ENCODE assay signal across 13 cellular contexts in genomic region chr3:143784446-143784845, GRCh38.
DNase-seq lines count a peak whose midpoint lies in the region; ATAC-seq and TF ChIP-seq lines count a peak whose summit lies in the region.
"Had no signal": no experiment of that assay in that cellular context is flagged by ENCODE, and none has a peak within 500 bp of the region (broad histone marks: within the 10 kb centered on the region; RNA-seq: fewer than 3 reads in every experiment).

No MANE protein-coding gene starts in this region.

- H3K27ac ChIP-seq in mesendoderm (ENCODE audit: low read depth, low read length): no peak overlapping the region

- H3K79me2 ChIP-seq in mesendoderm (ENCODE audit: control insufficient read depth, insufficient read depth, low read length): no peaks in the 10 kb centered on the region

- H3K4me1 ChIP-seq in mesendoderm (ENCODE audit: control insufficient read depth, low read depth, low read length): peaks cover 5% of the 10 kb centered on the region

- H2BK5ac ChIP-seq in mesendoderm (ENCODE audit: low read length): no peak overlapping the region

- H3K27me3 ChIP-seq in mesendoderm (ENCODE audit: insufficient read depth, low read length, poor library complexity): no peaks in the 10 kb centered on the region

- no peak overlapping the region for H3K4me2 ChIP-seq in mesendoderm (ENCODE audit: low read length)

- whole genome bisulfite sequencing in mesendoderm (ENCODE audit: extremely low coverage, insufficient coverage, low lambda C conversion rate): no CpG with 5 or more reads among the region's 1 CpG

- H3K4me3 ChIP-seq in AG09309 (ENCODE audit: control insufficient read depth, low read depth, low read length) (no peak overlapping the region), mesendoderm (ENCODE audit: low read length) (no peak overlapping the region)

- no peak overlapping the region for H2BK15ac ChIP-seq in mesendoderm (replicated peaks; ENCODE audit: low read depth)

- H3K56ac ChIP-seq in mesendoderm (ENCODE audit: low read length): no peak overlapping the region

- no peak overlapping the region for H3K18ac ChIP-seq in mesendoderm (ENCODE audit: low read length)

- no peak for ATAC-seq in HG02759 (IDR thresholded peaks at IDR 0.05; ENCODE audit: unreplicated experiment)

- no peak overlapping the region for H4K8ac ChIP-seq in mesendoderm (ENCODE audit: low read depth, low read length)

- no peak overlapping the region for H2AK5ac ChIP-seq in mesendoderm (ENCODE audit: low read length)

- no peak overlapping the region for H4K5ac ChIP-seq in mesendoderm (ENCODE audit: low read length)

- no peaks in the 10 kb centered on the region for H3K79me1 ChIP-seq in mesendoderm (ENCODE audit: low read length)

- H2BK120ac ChIP-seq in mesendoderm (ENCODE audit: low read depth, low read length): no peak overlapping the region

- DNase-seq in AG09309 (ENCODE audit: low read depth) (no peak), LHCN-M2 (ENCODE audit: low read depth) (peak; percentile 33), amniotic epithelial cell (ENCODE audit: low read depth) (peak; percentile 43), mesendoderm (no peak), NCI-H446 treated with DMSO at 0.1 percent for 48 hours (lab: John Stamatoyannopoulos, UW) (no peak), superior temporal gyrus (ENCODE audit: extremely low spot score) (no peak)
- DNase-seq: ACHN; C1 segment of cervical spinal cord; CD4-positive, alpha-beta T cell; DMS79; GOT3; H9 had no signal

- no peak overlapping the region for H3K23ac ChIP-seq in mesendoderm (ENCODE audit: low read length)

- peak; percentile 2 for TF ChIP-seq CTCF in AG09309 (IDR thresholded peaks at IDR 0.05; ENCODE audit: control insufficient read depth, insufficient read depth, low read depth, low read length, missing control alignments)

- no peaks in the 10 kb centered on the region for H3K36me3 ChIP-seq in mesendoderm (ENCODE audit: control insufficient read depth, insufficient read depth, low read length)

- peak overlapping the region; percentile 16 for H3K4ac ChIP-seq in mesendoderm (ENCODE audit: low read depth, low read length)

- H3K9ac ChIP-seq in mesendoderm (ENCODE audit: low read length): no peak overlapping the region

Comparison
In these comparisons a context has a peak if more than half of its experiments do, and no peak if none do; other contexts are left out.
1. DNase-seq: peak in LHCN-M2 (single experiment) and amniotic epithelial cell (single experiment); none in AG09309 (single experiment), mesendoderm (single experiment), NCI-H446 treated with DMSO at 0.1 percent for 48 hours (single experiment) and superior temporal gyrus (single experiment).